8 cellular contexts compared by ENCODE assay signal in genomic region chr11:33835143-33835878, GRCh38. TPM values are rescaled to one million over a fixed set of nuclear protein-coding genes. Genes with fewer than 3 reads are reported as not detected.
A peak's percentile ranks its signal among the peaks of the same experiment; 100 is the strongest.
DNase-seq lines count a peak whose midpoint lies in the region; ATAC-seq and TF ChIP-seq lines count a peak whose summit lies in the region.

No MANE protein-coding gene starts in this region.

- H3K9me3 Mint-ChIP-seq in activated CD4-positive, alpha-beta T cell treated with anti-CD3 and anti-CD28 coated beads, Interleukin-2, amount 10 ng/mL, durations not matched to agents 7 days and 5 days: no peaks in the 10 kb centered on the region

- H3K9me3 ChIP-seq in OCI-LY7 (ENCODE audit: low read length): no peaks in the 10 kb centered on the region

- TF ChIP-seq CTCF in GM12873 (IDR thresholded peaks at IDR 0.05; ENCODE audit: insufficient read depth, low read depth, low read length, missing control alignments): peak; percentile 3
- peak; percentile 66 for TF ChIP-seq CTCF in OCI-LY7 (conservative IDR thresholded peaks at IDR 0.05; ENCODE audit: low read length)
- TF ChIP-seq CTCF in fibroblast of the aortic adventitia (IDR thresholded peaks at IDR 0.05; ENCODE audit: insufficient read depth, low read length): peak; percentile 33
- TF ChIP-seq CTCF in coronary artery (IDR thresholded peaks at IDR 0.05): no peak

- H3K4me2 ChIP-seq in OCI-LY7 (ENCODE audit: low read length): no peak overlapping the region

- H3K4me1 Mint-ChIP-seq in activated CD4-positive, alpha-beta T cell treated with anti-CD3 and anti-CD28 coated beads, Interleukin-2, amount 10 ng/mL, durations not matched to agents 7 days and 5 days: no peaks in the 10 kb centered on the region

- no peak overlapping the region for H3K27ac ChIP-seq in OCI-LY7 (ENCODE audit: low read depth, low read length, poor library complexity, severe bottlenecking)
- H3K27ac ChIP-seq in coronary artery: no peak overlapping the region

- POLR2A ChIA-PET in OCI-LY7 (lab: Charles Lee): interaction anchor here (0.5 kb wide), 1 partner anchor 271 kb away, joined by 3 read pairs; no protein-coding TSS in a partner anchor
- POLR2A ChIA-PET in activated CD4-positive, alpha-beta T cell treated with anti-CD3 and anti-CD28 coated beads, Interleukin-2, amount 10 ng/mL, durations not matched to agents 7 days and 5 days (lab: Charles Lee): no interaction called here

- H3K27me3 Mint-ChIP-seq in activated CD4-positive, alpha-beta T cell treated with anti-CD3 and anti-CD28 coated beads, Interleukin-2, amount 10 ng/mL, durations not matched to agents 7 days and 5 days: peaks cover 24% of the 10 kb centered on the region

- H4K20me1 ChIP-seq in OCI-LY7 (ENCODE audit: insufficient read depth, low read length): no peaks in the 10 kb centered on the region

- H3K27ac Mint-ChIP-seq in activated CD4-positive, alpha-beta T cell treated with anti-CD3 and anti-CD28 coated beads, Interleukin-2, amount 10 ng/mL, durations not matched to agents 7 days and 5 days: no peak overlapping the region

- H3K4me1 ChIP-seq in OCI-LY7 (ENCODE audit: insufficient read depth, low read length, poor library complexity, severe bottlenecking): no peaks in the 10 kb centered on the region

- H3K36me3 ChIP-seq in OCI-LY7 (ENCODE audit: insufficient read depth, low read length): no peaks in the 10 kb centered on the region

- DNase-seq in A172 (ENCODE audit: low spot score) (peak; percentile 92), OCI-LY7 (ENCODE audit: low spot score) (peak; percentile 21), fibroblast of the aortic adventitia (ENCODE audit: low read depth) (peak; percentile 76), activated T-cell treated with anti-CD3 and anti-CD28 coated beads for 4 hours (no peak), coronary artery (ENCODE audit: low spot score) (no peak)
- DNase-seq in activated CD4-positive, alpha-beta T cell treated with anti-CD3 and anti-CD28 coated beads, Interleukin-2, amount 10 ng/mL, durations not matched to agents 7 days and 5 days: no peak

- H3K4me3 Mint-ChIP-seq in activated CD4-positive, alpha-beta T cell treated with anti-CD3 and anti-CD28 coated beads, Interleukin-2, amount 10 ng/mL, durations not matched to agents 7 days and 5 days: no peak overlapping the region

- no TSS peak for BruUV-seq in OCI-LY7 (replicated peaks; lab: Mats Ljungman, UMichigan)

- intact Hi-C loops in OCI-LY7 (cut with micrococcal nuclease; ENCODE audit: unreplicated experiment): no loop called here

- H3K36me3 Mint-ChIP-seq in activated CD4-positive, alpha-beta T cell treated with anti-CD3 and anti-CD28 coated beads, Interleukin-2, amount 10 ng/mL, durations not matched to agents 7 days and 5 days (ENCODE audit: low read depth): no peaks in the 10 kb centered on the region

- H3K79me2 ChIP-seq in OCI-LY7 (ENCODE audit: insufficient read depth, low read depth, low read length): no peaks in the 10 kb centered on the region

- H3K9me2 ChIP-seq in OCI-LY7 (ENCODE audit: insufficient read depth, low read length): no peaks in the 10 kb centered on the region

- ATAC-seq in HG02571 (IDR thresholded peaks at IDR 0.05; ENCODE audit: unreplicated experiment): no peak

- H3K4me3 ChIP-seq in OCI-LY7 (ENCODE audit: low read depth, low read length, poor library complexity, severe bottlenecking) (no peak overlapping the region), fibroblast of the aortic adventitia (ENCODE audit: low read depth, low read length) (no peak overlapping the region), coronary artery (no peak overlapping the region)

- H2AFZ ChIP-seq in OCI-LY7 (ENCODE audit: low read length): no peak overlapping the region

- CTCF ChIA-PET in OCI-LY7 (lab: Charles Lee; ENCODE audit: unreplicated experiment): no interaction called here
- CTCF ChIA-PET in activated CD4-positive, alpha-beta T cell treated with anti-CD3 and anti-CD28 coated beads, Interleukin-2, amount 10 ng/mL, durations not matched to agents 7 days and 5 days (lab: Charles Lee): interaction anchor here (0.6 to 1.5 kb wide), 4 partner anchors 16 to 176 kb away, joined by 3 to 5 read pairs (median 4); no protein-coding TSS in a partner anchor

RNA-seq across cellular contexts. Expression of gene LMO2, which starts 56.6 kb away (rescaled TPM):
- total RNA-seq in A172 (2014; rRNA removed; shearing (Covaris generic)): 0.65 and 0.98 TPM in 2 replicates
- not detected in 2 replicates for total RNA-seq in OCI-LY7 (2014; rRNA removed; shearing (Covaris generic))
- 0.89 and 2.0 TPM in 2 replicates for total RNA-seq in OCI-LY7 (2022)
- total RNA-seq in fibroblast of the aortic adventitia (ENCODE audit: low replicate concordance): 5.6 and 21.8 TPM in 2 replicates
- total RNA-seq in activated CD4-positive, alpha-beta T cell treated with anti-CD3 and anti-CD28 coated beads, Interleukin-2, amount 10 ng/mL, durations not matched to agents 7 days and 5 days: not detected

Comparison
In these comparisons a context has a peak if more than half of its experiments do, and no peak if none do; other contexts are left out.
1. DNase-seq: peak in A172 (single experiment), OCI-LY7 (single experiment) and fibroblast of the aortic adventitia (single experiment); none in activated CD4-positive, alpha-beta T cell treated with anti-CD3 and anti-CD28 coated beads, Interleukin-2, amount 10 ng/mL, durations not matched to agents 7 days and 5 days (single experiment), activated T-cell treated with anti-CD3 and anti-CD28 coated beads for 4 hours (single experiment) and coronary artery (single experiment).